ENCODE assay signal across 17 cellular contexts in the genomic region with DNA sequence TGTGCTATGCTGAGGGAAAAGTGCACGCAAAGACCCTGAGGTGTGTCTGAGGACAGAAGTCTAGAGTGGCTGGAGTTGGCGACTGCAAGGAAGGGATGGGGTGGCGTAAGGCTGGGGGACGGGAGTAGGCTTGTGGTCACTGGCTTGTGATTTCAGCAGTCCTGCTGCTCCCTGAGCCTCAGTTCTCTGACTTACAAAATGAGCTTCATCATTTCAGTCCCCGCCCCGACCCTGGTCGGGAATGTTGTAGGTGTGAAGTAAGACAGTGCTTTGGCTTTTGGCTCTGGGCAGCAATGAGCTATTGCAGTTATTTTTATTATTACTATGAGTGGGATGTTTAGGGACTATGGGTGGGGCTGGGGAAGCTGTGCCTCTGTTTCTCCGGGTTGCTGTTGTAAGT. TPM values are rescaled to one million over a fixed set of nuclear protein-coding genes. Genes with fewer than 3 reads are reported as not detected.
DNase-seq lines count a peak whose midpoint lies in the region; ATAC-seq, FAIRE-seq and TF ChIP-seq lines count a peak whose summit lies in the region.
"Had no signal": no experiment of that assay in that cellular context is flagged by ENCODE, and none has a peak within 500 bp of the region (broad histone marks: within the 10 kb centered on the region; RNA-seq: fewer than 3 reads in every experiment).

No MANE protein-coding gene starts in this region.

- H4K91ac ChIP-seq in H1 (replicated peaks; ENCODE audit: insufficient read length, low read length): peak overlapping the region; percentile 52

- no peak for TF ChIP-seq CTCF in RWPE1 (conservative IDR thresholded peaks at IDR 0.05; ENCODE audit: low read depth)
- TF ChIP-seq CTCF in H1 (IDR thresholded peaks at IDR 0.05; ENCODE audit: control extremely low read depth in 1 of 3, insufficient read depth in 1 of 3, low read depth in 1 of 3, low read length in 3 of 3): no peak

- no peak overlapping the region for H3K23ac ChIP-seq in H1 (ENCODE audit: insufficient read length)

- H4K8ac ChIP-seq in H1 (ENCODE audit: extremely low read depth, insufficient read depth, low read length): no peak overlapping the region

- H3K56ac ChIP-seq in H1 (replicated peaks; ENCODE audit: insufficient read length, low read depth, low read length): no peak overlapping the region

- peaks cover 0 to 6% (median 4%) of the 10 kb centered on the region in 4 experiments; a peak in 6 of 7 replicates for H3K27me3 ChIP-seq in H1 (replicated peaks in 1 of 4; ENCODE audit: control insufficient read depth in 3 of 4, extremely low read depth in 1 of 4, insufficient read depth in 3 of 4, low read length in 3 of 4)
- H3K27me3 ChIP-seq: ovary had no signal

- POLR2A ChIA-PET in RWPE1 (lab: Yijun Ruan, JAX; ENCODE audit: low non-redundant PET) (no interaction called here), H1 (lab: Charles Lee; ENCODE audit: partially characterized antibody) (interaction anchor here (0.7 to 3.1 kb wide), 7 partner anchors 9 to 98 kb away, joined by 3 to 11 read pairs (median 5); a partner anchor contains a TSS)

- no peaks in the 10 kb centered on the region for H3K9me3 ChIP-seq in H1 (ENCODE audit: insufficient read depth in 2 of 2, low read depth in 1 of 2, low read length in 1 of 2)
- H3K9me3 ChIP-seq: ovary had no signal

- no peak overlapping the region for H3K18ac ChIP-seq in H1 (ENCODE audit: extremely low read depth, low read length)

- DNase-seq in RWPE1 (ENCODE audit: low spot score): no peak
- no peak for DNase-seq in H1 (ENCODE audit: low read depth in 1 of 2, low spot score in 2 of 2)
- DNase-seq in midbrain (lab: John Stamatoyannopoulos, UW): peak; percentile 71
- peak in 4 of 49 donors; percentile 52 to 65 (median 60) for DNase-seq in substantia nigra (lab: John Stamatoyannopoulos, UW)
- no peak for DNase-seq in H54 (ENCODE audit: insufficient read length, low spot score)
- DNase-seq in activated naive CD4-positive, alpha-beta T cell treated with anti-CD3 and anti-CD28 coated beads, Interleukin-2, amount 50 U/mL, for 16 hours: no peak
- no peak for DNase-seq in NCI-H748 (lab: John Stamatoyannopoulos, UW; ENCODE audit: unreplicated experiment)
- DNase-seq: activated T-cell treated with anti-CD3 and anti-CD28 coated beads, Interleukin-2, amount 50 U/mL, for 1 hour; CD4-positive, CD25-positive, alpha-beta regulatory T cell; HCEC 1CT; left colon; NCI-H2171 treated with DMSO at 0.1 percent for 48 hours; ovary; stimulated activated CD4-positive, alpha-beta T cell treated with anti-CD3 and anti-CD28 coated beads, Interleukin-2, amount 100 ng/mL, for 48 hours; SW 1271 had no signal

- no peak overlapping the region for H2AFZ ChIP-seq in H1 (ENCODE audit: low read length)

- TF ChIP-seq EP300 in H1 (IDR thresholded peaks at IDR 0.05; ENCODE audit: borderline replicate concordance in 1 of 2, low read depth in 2 of 2, low read length in 2 of 2): no peak

- no peak overlapping the region for H3K9ac ChIP-seq in H1 (replicated peaks in 1 of 4; ENCODE audit: extremely low read depth in 1 of 4, low read depth in 3 of 4, low read length in 3 of 4)

- peaks cover 0 to 3% (median 1%) of the 10 kb centered on the region in 4 experiments; a peak in 4 of 7 replicates for H3K4me1 ChIP-seq in H1 (replicated peaks in 1 of 4; ENCODE audit: control insufficient read depth in 3 of 4, insufficient read depth in 4 of 4, low read length in 3 of 4)

- H2BK5ac ChIP-seq in H1 (ENCODE audit: low read depth, low read length): no peak overlapping the region

- H2BK12ac ChIP-seq in H1 (ENCODE audit: low read depth, low read length): no peak overlapping the region

- ATAC-seq in SK-N-SH treated with all-trans-retinoic acid at 6 μM for 48 hours: no peak
- ATAC-seq: activated CD4-positive, CD25-positive, alpha-beta regulatory T cell treated with anti-CD3 and anti-CD28 coated beads, Interleukin-2, amount 50 U/mL, for 24 hours; left colon had no signal

- H3K4ac ChIP-seq in H1 (replicated peaks; ENCODE audit: insufficient read length, low read depth, low read length): no peak overlapping the region

- no peak overlapping the region for H2BK15ac ChIP-seq in H1 (ENCODE audit: low read length)

- CTCF ChIA-PET in RWPE1 (lab: Yijun Ruan, JAX): interaction anchor here (0.6 to 1.6 kb wide), 4 partner anchors 9 to 75 kb away, joined by 3 to 10 read pairs (median 3); no protein-coding TSS in a partner anchor
- CTCF ChIA-PET in H1 (lab: Charles Lee; ENCODE audit: partially characterized antibody): interaction anchor here (1.4 to 9.2 kb wide), 8 partner anchors 10 to 99 kb away, joined by 5 to 104 read pairs (median 18); a partner anchor contains a TSS

- H4K5ac ChIP-seq in H1 (ENCODE audit: insufficient read length, low read depth, low read length): no peak overlapping the region

- H4K20me1 ChIP-seq in H1 (replicated peaks in 1 of 2; ENCODE audit: control insufficient read depth in 1 of 2, insufficient read depth in 2 of 2, low read length in 2 of 2): peaks cover 0 to 2% of the 10 kb centered on the region in 2 experiments

- H3K4me3 ChIP-seq in H1 (ENCODE audit: extremely low read depth in 1 of 4, insufficient read depth in 2 of 4, low read depth in 3 of 4, low read length in 4 of 4): no peak overlapping the region
- H3K4me3 ChIP-seq: ovary had no signal

- peak overlapping the region; percentile 17; the same call in 1 of the 2 replicates for H3K27ac ChIP-seq in RWPE1
- H3K27ac ChIP-seq in H1 (ENCODE audit: low read depth, low read length): no peak overlapping the region
- H3K27ac ChIP-seq in substantia nigra (ENCODE audit: low read depth, low read length, poor library complexity, severe bottlenecking): peak overlapping the region; percentile 84
- H3K27ac ChIP-seq: ovary had no signal

- TF ChIP-seq POLR2A in H1 (IDR thresholded peaks at IDR 0.05; ENCODE audit: control extremely low read depth in 1 of 2, low read depth in 2 of 2, low read length in 2 of 2) (no peak), H54 (IDR thresholded peaks at IDR 0.05; ENCODE audit: low read depth, low read length) (no peak)

- FAIRE-seq in H1 (lab: Jason Lieb, UNC): no peak
- FAIRE-seq in H54 (lab: Jason Lieb, UNC): no peak

- no peaks in the 10 kb centered on the region; the same call in 1 of the 2 replicates for H3K79me1 ChIP-seq in H1 (ENCODE audit: low read depth, low read length)

- 0 out of 2 replicates have a peak overlapping the region, but pooled peaks have one; percentile 19 for H2AK5ac ChIP-seq in H1 (ENCODE audit: low read depth, low read length)

- 88% methylated on average over 8 of the region's 8 CpGs; no CpG with 5 or more reads in 1 of the 2 experiments for WGBS in H1 (ENCODE audit: extremely low coverage in 1 of 2, insufficient coverage in 1 of 2, insufficient read length in 1 of 2, insufficient replicate concordance in 2 of 2, low coverage in 1 of 2, low lambda C conversion rate in 2 of 2, missing lambda C conversion rate in 1 of 2), 2 experiments

- H2BK20ac ChIP-seq in H1 (ENCODE audit: low read length): peak overlapping the region; percentile 48; the same call in 1 of the 2 replicates

- H2BK120ac ChIP-seq in H1 (replicated peaks; ENCODE audit: low read depth, low read length): no peak overlapping the region

- no peak overlapping the region for H3K14ac ChIP-seq in H1 (ENCODE audit: insufficient read length)

- H3K23me2 ChIP-seq in H1 (ENCODE audit: low read depth, low read length): no peaks in the 10 kb centered on the region; the same call in 1 of the 2 replicates

- TF ChIP-seq RAD21 in H1 (IDR thresholded peaks at IDR 0.05 in 1 of 2, conservative IDR thresholded peaks at IDR 0.05 in 1 of 2; ENCODE audit: low read depth in 2 of 2, low read length in 2 of 2): no peak

- H3K36me3 ChIP-seq in H1 (ENCODE audit: control insufficient read depth in 2 of 4, insufficient read depth in 4 of 4, low read length in 3 of 4): no peaks in the 10 kb centered on the region
- H3K36me3 ChIP-seq: ovary had no signal

- no peak overlapping the region for H3K4me2 ChIP-seq in H1 (ENCODE audit: insufficient read depth in 1 of 2, low read depth in 2 of 2, low read length in 2 of 2)

- no peaks in the 10 kb centered on the region for H3K79me2 ChIP-seq in H1 (ENCODE audit: control insufficient read depth in 1 of 2, insufficient read depth in 2 of 2, low read length in 2 of 2)

TF ChIP-seq in H1, 55 proteins besides CTCF, POLR2A, EP300 and RAD21 (continues in another document):
- no peak for TF ChIP-seq KDM4A (IDR thresholded peaks at IDR 0.05; ENCODE audit: low read depth, low read length, severe bottlenecking)

TF ChIP-seq in SK-N-SH treated with all-trans-retinoic acid at 6 μM for 48 hours, 23 proteins besides CTCF, POLR2A, EP300 and RAD21 (continues in another document):
- TF ChIP-seq ZFP3 (CRISPR knock-in tag; IDR thresholded peaks at IDR 0.05): no peak

RNA-seq across cellular contexts. Expression of a gene that starts 8.6 kb away (rescaled TPM):
- 0.78 and 1.3 TPM in 2 replicates for total RNA-seq in H1 (2021; fragmentation: NEBNext Ultra II Directional; extraction: Animal tissue kit (Norgen Biotek cat#: 25700))
- polyA plus RNA-seq in H1 (2011; rRNA removed): 2.6 and 2.9 TPM in 2 replicates
- 1.3 TPM for polyA plus RNA-seq in H1 (2011; cell fraction: cytosol; rRNA removed)
- 1.6 TPM for polyA plus RNA-seq in H1 (2011; cell fraction: nucleus; rRNA removed)
- 0.99 to 2.2 TPM (median 1.4 TPM) in 4 replicates for polyA plus RNA-seq in H1 (2012, experiment 1 of 2)
- polyA plus RNA-seq in H1 (2012, experiment 2 of 2): 1.4 TPM
- polyA plus RNA-seq in H1 (2013, experiment 1 of 2): 2.8 TPM
- 3.7 TPM for polyA plus RNA-seq in H1 (2013, experiment 2 of 2)
- polyA minus RNA-seq in H1 (2011; rRNA and poly(A)+ RNA removed): 1.2 and 1.7 TPM in 2 replicates
- 0.81 TPM for polyA minus RNA-seq in H1 (2011; cell fraction: cytosol; rRNA and poly(A)+ RNA removed)
- polyA minus RNA-seq in H1 (2011; cell fraction: nucleus; rRNA and poly(A)+ RNA removed): 3.1 TPM

RNA-seq across cellular contexts. Expression of a gene that starts 31.1 kb away (rescaled TPM):
- total RNA-seq in H1 (2021; fragmentation: NEBNext Ultra II Directional; extraction: Animal tissue kit (Norgen Biotek cat#: 25700)): 0.15 and 0.28 TPM in 2 replicates
- 0.94 and 0.98 TPM in 2 replicates for polyA plus RNA-seq in H1 (2011; rRNA removed)
- polyA plus RNA-seq in H1 (2011; cell fraction: cytosol; rRNA removed): 1.00 TPM
- 0.87 TPM for polyA plus RNA-seq in H1 (2011; cell fraction: nucleus; rRNA removed)
- 0.64 to 1.4 TPM (median 0.87 TPM) in 4 replicates for polyA plus RNA-seq in H1 (2012, experiment 1 of 2)
- polyA plus RNA-seq in H1 (2012, experiment 2 of 2): 0.42 TPM
- polyA plus RNA-seq in H1 (2013, experiment 1 of 2): 0.20 TPM
- 0.52 TPM for polyA plus RNA-seq in H1 (2013, experiment 2 of 2)
- polyA minus RNA-seq in H1 (2011; rRNA and poly(A)+ RNA removed): 0.59 and 0.69 TPM in 2 replicates
- not detected for polyA minus RNA-seq in H1 (2011; cell fraction: cytosol; rRNA and poly(A)+ RNA removed)
- 0.60 TPM for polyA minus RNA-seq in H1 (2011; cell fraction: nucleus; rRNA and poly(A)+ RNA removed)
- polyA plus RNA-seq: CD4-positive, CD25-positive, alpha-beta regulatory T cell had no signal

RNA-seq across cellular contexts. Expression of a gene that starts 57.6 kb away (rescaled TPM):
- total RNA-seq in H1 (2021; fragmentation: NEBNext Ultra II Directional; extraction: Animal tissue kit (Norgen Biotek cat#: 25700)): not detected in 2 replicates
- polyA plus RNA-seq in H1 (2011; rRNA removed): 0.13 and 0.14 TPM in 2 replicates
- 0.16 TPM for polyA plus RNA-seq in H1 (2011; cell fraction: cytosol; rRNA removed)
- polyA plus RNA-seq in H1 (2011; cell fraction: nucleus; rRNA removed): 0.27 TPM
- polyA plus RNA-seq in H1 (2012, experiment 1 of 2): 0.23 to 0.48 TPM (median 0.27 TPM) in 3 of 4 replicates, not detected in the other
- not detected for polyA plus RNA-seq in H1 (2012, experiment 2 of 2)
- 0.06 TPM for polyA plus RNA-seq in H1 (2013, experiment 1 of 2)
- 0.04 TPM for polyA plus RNA-seq in H1 (2013, experiment 2 of 2)
- 0.09 TPM in 1 of 2 replicates, not detected in the other for polyA minus RNA-seq in H1 (2011; rRNA and poly(A)+ RNA removed)
- not detected for polyA minus RNA-seq in H1 (2011; cell fraction: cytosol; rRNA and poly(A)+ RNA removed)
- polyA minus RNA-seq in H1 (2011; cell fraction: nucleus; rRNA and poly(A)+ RNA removed): not detected
- total RNA-seq: CD4-positive, CD25-positive, alpha-beta regulatory T cell; left colon had no signal
- polyA plus RNA-seq: CD4-positive, CD25-positive, alpha-beta regulatory T cell had no signal
